ENCODE assay signal across 9 cellular contexts in the genomic region with DNA sequence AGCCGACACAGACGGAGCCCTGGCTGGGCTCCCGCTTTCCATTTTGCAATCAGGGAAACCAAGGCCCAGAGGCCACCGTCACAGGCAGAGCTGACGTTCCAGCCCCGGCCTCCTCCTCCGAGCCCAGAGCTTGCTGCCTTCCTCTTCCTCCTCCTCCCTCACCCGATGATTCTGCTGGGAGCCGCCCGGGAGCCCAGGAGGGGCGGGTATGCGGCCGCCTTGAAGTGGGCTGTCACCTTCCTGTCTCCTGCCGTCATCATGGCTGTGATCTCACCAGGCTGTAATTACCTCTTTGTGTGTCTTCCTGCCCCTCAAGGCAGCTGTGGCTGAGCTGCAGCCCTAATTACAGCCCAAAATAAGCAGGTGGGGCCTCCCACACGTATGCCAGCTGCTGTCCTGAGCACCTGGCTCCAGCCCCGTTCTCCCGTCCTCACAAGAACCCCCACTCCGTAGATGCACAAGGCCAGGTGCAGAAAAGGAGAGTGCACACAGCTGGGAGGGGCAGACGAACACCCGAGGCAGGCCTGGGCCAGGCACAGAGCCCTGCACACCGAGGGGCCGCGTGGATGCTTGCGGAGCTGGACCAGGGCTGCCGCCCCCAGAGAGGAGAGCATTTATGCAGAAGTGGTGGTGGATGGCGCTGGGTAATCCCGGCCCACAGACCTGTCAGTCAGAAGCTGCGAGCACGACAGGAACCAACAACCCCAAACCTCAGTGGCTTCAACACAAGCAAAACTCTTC. TPM values are rescaled to one million over a fixed set of nuclear protein-coding genes. Genes with fewer than 3 reads are reported as not detected.
DNase-seq lines count a peak whose midpoint lies in the region; ATAC-seq and TF ChIP-seq lines count a peak whose summit lies in the region.
"Had no signal": no experiment of that assay in that cellular context is flagged by ENCODE, and none has a peak within 500 bp of the region (broad histone marks: within the 10 kb centered on the region; RNA-seq: fewer than 3 reads in every experiment).

No MANE protein-coding gene starts in this region.

- peak overlapping the region in 1 of 2 donors; percentile 65 for H3K4me3 ChIP-seq in mucosa of rectum (ENCODE audit: low read length in 2 of 2)

- no peaks in the 10 kb centered on the region for H3K27me3 Mint-ChIP-seq in chondrocyte (ENCODE audit: low read depth)

- peak; percentile 48 for ATAC-seq in stimulated activated naive CD8-positive, alpha-beta T cell treated with anti-CD3 and anti-CD28 coated beads, Interleukin-15, Interleukin-2, amounts not matched to agents 100 U/mL and 50 U/mL, for 24 hours
- no peak for ATAC-seq in HG03571 (IDR thresholded peaks at IDR 0.05; ENCODE audit: unreplicated experiment)

- H3K36me3 ChIP-seq in mucosa of rectum (ENCODE audit: control insufficient read depth in 2 of 2, insufficient read depth in 2 of 2, low read length in 2 of 2), result peaks cover 2 to 5% of the 10 kb centered on the region in 2 donors

- peak; percentile 89 for DNase-seq in DMS153 (lab: John Stamatoyannopoulos, UW)
- DNase-seq in NCI-H1930 (lab: John Stamatoyannopoulos, UW), result peak; percentile 40 to 43
- DNase-seq in activated CD4-positive, alpha-beta T cell treated with anti-CD3 and anti-CD28 coated beads for 24 hours (ENCODE audit: low read depth in 2 of 2), result peak; percentile 43 to 55
- no peak for DNase-seq in chondrocyte (ENCODE audit: low spot score)
- peak; percentile 81 for DNase-seq in stimulated activated naive CD8-positive, alpha-beta T cell treated with anti-CD3 and anti-CD28 coated beads, Interleukin-15, Interleukin-2, amounts not matched to agents 100 U/mL and 50 U/mL, for 24 hours
- DNase-seq in LoVo (ENCODE audit: low spot score), result no peak

- H3K27ac ChIP-seq in mucosa of rectum (ENCODE audit: low read depth in 2 of 2, low read length in 2 of 2), result peak overlapping the region; percentile 75 to 91

- no peaks in the 10 kb centered on the region for H3K9me3 Mint-ChIP-seq in chondrocyte (ENCODE audit: low read depth)

- H3K27ac Mint-ChIP-seq in chondrocyte (ENCODE audit: unreplicated experiment), result peak overlapping the region; percentile 93

- TF ChIP-seq CTCF in chondrocyte (IDR thresholded peaks at IDR 0.05), result no peak

- peaks cover 4 to 10% of the 10 kb centered on the region in 2 donors for H3K27me3 ChIP-seq in mucosa of rectum (ENCODE audit: control insufficient read depth in 2 of 2, insufficient read depth in 2 of 2, low read length in 2 of 2)

- peaks cover 29 to 33% of the 10 kb centered on the region in 2 donors for H3K4me1 ChIP-seq in mucosa of rectum (ENCODE audit: control insufficient read depth in 2 of 2, insufficient read depth in 2 of 2, low read length in 2 of 2)

- H3K4me3 Mint-ChIP-seq in chondrocyte (ENCODE audit: unreplicated experiment), result peak overlapping the region; percentile 31

- H3K4me1 Mint-ChIP-seq in chondrocyte (ENCODE audit: low read depth), result peaks cover 29% of the 10 kb centered on the region

- peak overlapping the region; percentile 38 to 79 for H3K9ac ChIP-seq in mucosa of rectum (ENCODE audit: low read depth in 1 of 2, low read length in 2 of 2)

- peaks cover 3% of the 10 kb centered on the region for H3K36me3 Mint-ChIP-seq in chondrocyte (ENCODE audit: low read depth)

- H3K9me3 ChIP-seq in mucosa of rectum (ENCODE audit: control insufficient read depth in 2 of 2, low read length in 2 of 2), result no peaks in the 10 kb centered on the region

RNA-seq across cellular contexts. Expression of gene TPGS1, which starts 4.0 kb away (rescaled TPM):
- 18.3 to 22.6 TPM (median 21.3 TPM) in 3 replicates for total RNA-seq in chondrocyte

RNA-seq across cellular contexts. Expression of gene MADCAM1, which starts 15.0 kb away (rescaled TPM):
- 0.59 to 0.92 TPM (median 0.62 TPM) in 3 replicates for total RNA-seq in chondrocyte

RNA-seq across cellular contexts. Expression of gene CDC34, which starts 20.3 kb away (rescaled TPM):
- total RNA-seq in chondrocyte, result 41.4 to 71.1 TPM (median 66.9 TPM) in 3 replicates

RNA-seq across cellular contexts. Expression of gene GZMM, which starts 32.6 kb away (rescaled TPM):
- total RNA-seq in chondrocyte, result not detected in 3 replicates
- total RNA-seq: renal cortical epithelial cell had no signal

RNA-seq across cellular contexts. Expression of gene SHC2, which starts 50.4 kb away (rescaled TPM):
- total RNA-seq in chondrocyte, result 26.9 to 50.9 TPM (median 47.8 TPM) in 3 replicates

Comparison
In these comparisons a context has a peak if more than half of its experiments do, and no peak if none do; other contexts are left out.
1. DNase-seq: peak in DMS153 (single experiment), NCI-H1930 (2 of 2), activated CD4-positive, alpha-beta T cell treated with anti-CD3 and anti-CD28 coated beads for 24 hours (2 of 2) and stimulated activated naive CD8-positive, alpha-beta T cell treated with anti-CD3 and anti-CD28 coated beads, Interleukin-15, Interleukin-2, amounts not matched to agents 100 U/mL and 50 U/mL, for 24 hours (single experiment); none in chondrocyte (single experiment) and LoVo (single experiment).